1 cellular context compared by ENCODE assay signal in the genomic region with DNA sequence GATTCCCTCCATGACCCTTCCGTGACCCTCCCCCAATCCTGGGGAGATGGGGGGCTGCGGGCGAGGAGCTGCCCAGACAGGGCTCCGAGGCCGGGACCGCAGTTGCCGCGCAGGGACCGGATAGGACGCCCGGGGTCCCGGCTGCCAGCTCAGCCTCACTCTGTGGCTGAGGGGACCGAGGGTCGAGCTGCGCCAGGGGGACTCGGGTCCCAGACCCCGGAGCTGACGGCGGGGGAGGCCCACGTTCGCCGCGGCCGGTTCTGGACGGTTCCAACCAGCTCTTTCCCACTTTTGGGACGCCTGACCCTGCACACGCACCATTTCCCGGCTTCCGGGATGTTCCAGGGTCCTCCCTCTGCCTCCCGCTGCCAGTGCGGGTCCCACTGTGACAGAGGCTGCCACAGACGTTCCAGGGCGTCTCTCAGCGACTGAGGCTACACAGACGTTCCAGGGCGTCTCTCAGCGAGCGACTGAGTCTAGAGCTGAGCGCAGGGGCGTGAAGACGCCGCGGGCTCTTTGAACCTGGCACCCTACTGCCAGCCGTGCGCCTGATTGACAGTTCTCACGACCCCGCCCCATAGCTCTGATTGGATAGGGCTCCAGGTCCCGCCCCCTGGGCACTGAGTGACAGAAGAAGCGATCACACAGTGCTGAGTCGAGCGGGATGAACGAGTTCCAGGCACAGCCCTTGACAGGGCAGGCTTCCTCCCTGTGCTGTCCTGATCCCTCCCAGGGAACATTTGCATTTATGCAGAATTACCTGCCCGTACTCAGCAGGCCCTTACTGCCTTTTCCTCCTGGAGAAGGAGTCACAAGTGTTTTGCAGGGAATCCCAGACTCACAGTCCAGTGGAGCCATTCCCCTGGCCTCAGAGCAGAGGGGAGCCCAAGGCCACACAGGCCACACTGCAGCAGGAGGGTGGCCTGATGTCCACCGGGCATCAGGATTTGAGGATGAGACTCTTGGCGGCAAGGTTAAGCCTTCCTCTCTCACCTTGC.
TF ChIP-seq lines count a peak whose summit lies in the region.

A gene (minus strand): TSS at position 472 of the 998 bp plus-strand sequence. CDS start 151 bp downstream, at position 321.

TF ChIP-seq in SK-N-SH, 30 proteins besides CTCF, POLR2A, EP300 and RAD21 (continued from another document):
- TF ChIP-seq, protein P1, sequence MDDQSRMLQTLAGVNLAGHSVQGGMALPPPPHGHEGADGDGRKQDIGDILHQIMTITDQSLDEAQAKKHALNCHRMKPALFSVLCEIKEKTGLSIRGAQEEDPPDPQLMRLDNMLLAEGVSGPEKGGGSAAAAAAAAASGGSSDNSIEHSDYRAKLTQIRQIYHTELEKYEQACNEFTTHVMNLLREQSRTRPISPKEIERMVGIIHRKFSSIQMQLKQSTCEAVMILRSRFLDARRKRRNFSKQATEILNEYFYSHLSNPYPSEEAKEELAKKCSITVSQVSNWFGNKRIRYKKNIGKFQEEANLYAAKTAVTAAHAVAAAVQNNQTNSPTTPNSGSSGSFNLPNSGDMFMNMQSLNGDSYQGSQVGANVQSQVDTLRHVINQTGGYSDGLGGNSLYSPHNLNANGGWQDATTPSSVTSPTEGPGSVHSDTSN (IDR thresholded peaks at IDR 0.05): peak; percentile 99
- peak; percentile 30; the same call in 1 of the 2 replicates for TF ChIP-seq GABPA (IDR thresholded peaks at IDR 0.05; ENCODE audit: low read depth)
- TF ChIP-seq ELF1 (IDR thresholded peaks at IDR 0.05): peak; percentile 66; the same call in 1 of the 2 replicates
- TF ChIP-seq, protein P2, sequence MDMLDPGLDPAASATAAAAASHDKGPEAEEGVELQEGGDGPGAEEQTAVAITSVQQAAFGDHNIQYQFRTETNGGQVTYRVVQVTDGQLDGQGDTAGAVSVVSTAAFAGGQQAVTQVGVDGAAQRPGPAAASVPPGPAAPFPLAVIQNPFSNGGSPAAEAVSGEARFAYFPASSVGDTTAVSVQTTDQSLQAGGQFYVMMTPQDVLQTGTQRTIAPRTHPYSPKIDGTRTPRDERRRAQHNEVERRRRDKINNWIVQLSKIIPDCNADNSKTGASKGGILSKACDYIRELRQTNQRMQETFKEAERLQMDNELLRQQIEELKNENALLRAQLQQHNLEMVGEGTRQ (IDR thresholded peaks at IDR 0.05; ENCODE audit: borderline replicate concordance, low read depth, low read length): no peak
- TF ChIP-seq POLR2AphosphoS5 (IDR thresholded peaks at IDR 0.05; ENCODE audit: low read depth, low read length): peak; percentile 74
